Comparison of ENCODE assay signal across 10 cellular contexts in the genomic region with DNA sequence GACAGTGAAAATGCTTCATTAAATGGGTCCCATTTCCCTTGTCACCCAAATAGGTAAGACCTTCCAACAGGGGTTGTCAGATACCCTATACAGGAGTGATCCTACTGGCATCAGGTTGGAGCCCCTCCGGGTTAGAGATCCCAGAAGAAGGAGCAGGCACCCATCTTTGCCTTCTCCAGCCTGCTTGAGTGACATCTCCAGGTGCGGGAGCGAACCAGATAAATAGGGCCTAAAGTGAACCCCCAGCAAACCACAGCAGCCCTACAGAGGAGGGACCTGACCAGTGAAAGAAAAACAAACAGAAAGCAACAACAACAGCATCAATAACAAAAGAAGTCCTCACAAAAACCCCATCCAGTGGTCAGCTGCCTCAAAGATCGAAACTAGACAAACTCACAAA.
"Had no signal": no experiment of that assay in that cellular context is flagged by ENCODE, and none has a peak within 500 bp of the region (broad histone marks: within the 10 kb centered on the region; RNA-seq: fewer than 3 reads in every experiment).

No MANE protein-coding gene starts in this region.

- FAIRE-seq: H54 had no signal

- ATAC-seq: GM23338, HCT116 had no signal

- H3K4me2 ChIP-seq: GM23338 had no signal

- H3K27ac Mint-ChIP-seq: GM23338, H9, HFFc6 had no signal

- DNase-seq: GM23248, GOT3, H7, H9, HCEC 1CT, HFFc6 had no signal

- H3K27ac ChIP-seq: GM23248 had no signal

- H3K9ac ChIP-seq: GM23248 had no signal

- H3K4me3 ChIP-seq: GM23248, GM23338, HAP-1 had no signal

- H3K4me3 Mint-ChIP-seq: GM23338, H9, HFFc6 had no signal

- H3K36me3 ChIP-seq: HAP-1 had no signal

- H2AFZ ChIP-seq: GM23248, GM23338 had no signal

- H3K4me1 ChIP-seq: HAP-1 had no signal
